ENCODE assay signal across 8 cellular contexts in genomic region chr16:81715358-81716196, GRCh38.
A peak's percentile ranks its signal among the peaks of the same experiment; 100 is the strongest.
DNase-seq lines count a peak whose midpoint lies in the region; ATAC-seq lines count a peak whose summit lies in the region.

No MANE protein-coding gene starts in this region.

- no peaks in the 10 kb centered on the region for H3K36me3 Mint-ChIP-seq in IgD-negative memory B cell

- no peaks in the 10 kb centered on the region for H3K9me3 Mint-ChIP-seq in IgD-negative memory B cell

- H3K4me3 Mint-ChIP-seq in IgD-negative memory B cell: peak overlapping the region; percentile 77 to 94 (median 87)

- intact Hi-C loops in left colon (cut with DNase I, micrococcal nuclease): no loop called here

- H3K27me3 Mint-ChIP-seq in IgD-negative memory B cell: no peaks in the 10 kb centered on the region

- H3K4me1 Mint-ChIP-seq in IgD-negative memory B cell: peaks cover 24 to 36% (median 27%) of the 10 kb centered on the region in 3 donors

- H3K27ac Mint-ChIP-seq in IgD-negative memory B cell: peak overlapping the region; percentile 88 to 99 (median 97)

- peak; percentile 68 for ATAC-seq in GM18511 (IDR thresholded peaks at IDR 0.05; ENCODE audit: unreplicated experiment)
- peak; percentile 70 for ATAC-seq in GM21717 (IDR thresholded peaks at IDR 0.05; ENCODE audit: unreplicated experiment)
- peak; percentile 68 for ATAC-seq in left colon

- DNase-seq in left colon (no peak), D341Med (ENCODE audit: low spot score) (no peak), NK-92 (lab: John Stamatoyannopoulos, UW; ENCODE audit: unreplicated experiment) (no peak), NCI-H1092 (lab: John Stamatoyannopoulos, UW) (no peak), NCI-H82 treated with DMSO at 0.1 percent for 48 hours (lab: John Stamatoyannopoulos, UW; ENCODE audit: unreplicated experiment) (no peak)
